Comparison of ENCODE assay signal across 1 cellular context in the genomic region with DNA sequence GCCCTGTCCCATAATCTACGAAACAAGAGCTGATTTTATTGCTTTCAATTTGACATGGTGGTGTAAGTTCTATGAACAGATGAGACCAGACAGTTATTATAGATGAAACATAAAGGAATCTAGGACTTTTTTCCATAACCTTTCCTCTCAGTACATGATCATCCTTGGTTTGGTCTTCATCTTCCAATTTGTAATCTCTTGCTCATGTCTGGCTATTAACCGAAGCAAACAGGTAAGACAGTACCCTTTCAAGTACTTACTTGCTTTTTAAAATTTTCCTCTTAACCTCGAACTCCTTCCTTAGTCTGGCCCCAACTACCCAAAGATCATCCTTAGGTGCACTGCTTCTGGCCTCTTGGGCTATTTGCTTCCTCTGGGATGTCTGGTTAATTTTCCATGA.
TF ChIP-seq lines count a peak whose summit lies in the region.

No MANE protein-coding gene starts in this region.

TF ChIP-seq in GM12891, 5 proteins besides CTCF, POLR2A, EP300 and RAD21 (continued from another document):
- no peak for TF ChIP-seq SPI1 (IDR thresholded peaks at IDR 0.05; ENCODE audit: low read depth, low read length)
